Comparison of ENCODE assay signal across 10 cellular contexts in the genomic region with DNA sequence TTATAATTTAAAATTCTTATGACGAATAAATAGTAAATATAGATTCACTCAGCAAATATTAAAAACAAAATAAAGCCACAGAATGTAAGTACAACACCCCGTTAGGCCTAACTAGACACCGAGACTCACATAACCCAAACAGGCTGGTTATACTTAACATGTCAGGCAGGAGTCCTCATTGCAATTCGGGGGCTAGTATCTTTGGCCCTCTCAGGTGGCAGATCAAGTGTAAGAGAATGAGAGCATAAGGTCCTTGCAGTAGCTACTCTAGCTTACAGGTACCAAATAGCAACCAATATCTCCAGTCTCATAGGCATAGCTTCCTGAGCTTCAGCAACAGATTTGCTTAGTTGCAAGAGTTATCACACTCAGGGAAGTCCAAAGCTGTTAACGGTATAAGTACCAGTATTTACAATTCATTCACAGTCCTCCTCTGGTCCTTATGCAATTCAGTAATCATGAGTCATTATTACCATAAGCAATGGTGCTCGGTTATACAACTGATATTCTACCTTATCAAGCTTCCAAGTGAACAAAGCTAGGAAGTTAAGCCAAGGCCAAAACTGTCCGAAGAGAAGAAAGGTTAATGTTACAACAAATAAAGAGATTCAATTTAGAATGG. TPM values are rescaled to one million over a fixed set of nuclear protein-coding genes. Genes with fewer than 3 reads are reported as not detected.
DNase-seq lines count a peak whose midpoint lies in the region; ATAC-seq, FAIRE-seq and TF ChIP-seq lines count a peak whose summit lies in the region.
"Had no signal": no experiment of that assay in that cellular context is flagged by ENCODE, and none has a peak within 500 bp of the region (broad histone marks: within the 10 kb centered on the region; RNA-seq: fewer than 3 reads in every experiment).

No MANE protein-coding gene starts in this region.

- H3K4me1 ChIP-seq in RWPE2 (ENCODE audit: insufficient read depth, poor library complexity, severe bottlenecking), result peaks cover 24% of the 10 kb centered on the region
- H3K4me1 ChIP-seq in pancreas, result peaks cover 3 to 14% (median 13%) of the 10 kb centered on the region in 3 donors

- TF ChIP-seq CTCF in RWPE2 (IDR thresholded peaks at IDR 0.05; ENCODE audit: poor library complexity, severe bottlenecking) (no peak), pancreas (IDR thresholded peaks at IDR 0.05) (no peak)

- DNase-seq in EL (peak; percentile 42), RWPE2 (ENCODE audit: low spot score) (no peak), fibroblast of peridontal ligament (ENCODE audit: extremely low read depth) (peak; percentile 49), pancreas (no peak), middle frontal gyrus (ENCODE audit: extremely low spot score, low spot score) (no peak)
- DNase-seq: amniotic stem cell had no signal

- peaks cover 17% of the 10 kb centered on the region for H3K36me3 ChIP-seq in RWPE2 (ENCODE audit: low read depth)
- H3K36me3 ChIP-seq in pancreas, result no peaks in the 10 kb centered on the region

- no peak for FAIRE-seq in pancreas (lab: Jason Lieb, UNC)

- H3K9me3 ChIP-seq in RWPE2 (ENCODE audit: severe bottlenecking), result peaks cover 4% of the 10 kb centered on the region
- H3K9me3 ChIP-seq in pancreas, result no peaks in the 10 kb centered on the region
- H3K9me3 ChIP-seq: neutrophil had no signal

- intact Hi-C loops in pancreas (cut with DNase I), result no loop called here

- 50 to 52% methylated on average over 7 of the region's 7 CpGs for WGBS in pancreas, 2 donors

- no peak overlapping the region for H3K27ac ChIP-seq in RWPE2 (ENCODE audit: poor library complexity, severe bottlenecking)
- H3K27ac ChIP-seq in pancreas, result peak overlapping the region in 2 of 4 donors; percentile 41 to 53

- ATAC-seq in RWPE2 (ENCODE audit: low read depth), result peak; percentile 92
- ATAC-seq in pancreas, result peak; percentile 97 to 98 (median 98)
- ATAC-seq in GM21423 (IDR thresholded peaks at IDR 0.05; ENCODE audit: unreplicated experiment), result no peak
- no peak for ATAC-seq in HG03196 (IDR thresholded peaks at IDR 0.05; ENCODE audit: unreplicated experiment)
- no peak for ATAC-seq in HG03565 (IDR thresholded peaks at IDR 0.05; ENCODE audit: unreplicated experiment)

- H3K27me3 ChIP-seq in RWPE2 (ENCODE audit: insufficient read depth, poor library complexity, severe bottlenecking) (no peaks in the 10 kb centered on the region), pancreas (no peaks in the 10 kb centered on the region)
- H3K27me3 ChIP-seq: neutrophil had no signal

- no peak overlapping the region for H3K4me3 ChIP-seq in RWPE2 (ENCODE audit: severe bottlenecking)
- H3K4me3 ChIP-seq in pancreas, result no peak overlapping the region

RNA-seq across cellular contexts. Expression of gene REV3L, which starts 20.1 kb away (rescaled TPM):
- total RNA-seq in pancreas, result 10 to 100 TPM; 11.5 to 22.0 (median 16.2) TPM
- 10 to 100 TPM in 1 of 2 donors, 1 to 10 TPM in 1; 6.9 to 11.2 TPM for polyA plus RNA-seq in pancreas

Comparison
In these comparisons a context has a peak if more than half of its experiments do, and no peak if none do; other contexts are left out.
1. DNase-seq: peak in EL (single experiment) and fibroblast of peridontal ligament (single experiment); none in RWPE2 (single experiment), pancreas (0 of 6) and middle frontal gyrus (single experiment).
2. ATAC-seq: peak in RWPE2 (single experiment) and pancreas (4 of 4); none in GM21423 (single experiment), HG03196 (single experiment) and HG03565 (single experiment).